ENCODE assay signal across 9 cellular contexts in genomic region chr16:68448360-68448970, GRCh38. TPM values are rescaled to one million over a fixed set of nuclear protein-coding genes. Genes with fewer than 3 reads are reported as not detected.
A peak's percentile ranks its signal among the peaks of the same experiment; 100 is the strongest.
DNase-seq lines count a peak whose midpoint lies in the region; ATAC-seq and TF ChIP-seq lines count a peak whose summit lies in the region.
"Had no signal": no experiment of that assay in that cellular context is flagged by ENCODE, and none has a peak within 500 bp of the region (broad histone marks: within the 10 kb centered on the region; RNA-seq: fewer than 3 reads in every experiment).

Gene SMPD3, minus strand, starts transcription at chr16:68448508. Its CDS starts 76,327 bp downstream, at chr16:68372181.

- peaks cover 7% of the 10 kb centered on the region for H3K4me1 ChIP-seq in mammary epithelial cell (ENCODE audit: insufficient read depth, low read length)

- H3K79me2 ChIP-seq in mammary epithelial cell (ENCODE audit: insufficient read depth, low read length) = no peaks in the 10 kb centered on the region

- TF ChIP-seq CTCF in WERI-Rb-1 (IDR thresholded peaks at IDR 0.05; ENCODE audit: low read depth, low read length) = no peak
- no peak for TF ChIP-seq CTCF in mammary epithelial cell (conservative IDR thresholded peaks at IDR 0.05 in 1 of 2, IDR thresholded peaks at IDR 0.05 in 1 of 2; ENCODE audit: extremely low read depth in 1 of 2, insufficient read depth in 1 of 2, low read depth in 1 of 2, low read length in 2 of 2)

- ATAC-seq in GM18861 (IDR thresholded peaks at IDR 0.05; ENCODE audit: unreplicated experiment) = peak; percentile 82
- peak; percentile 95 for ATAC-seq in HG03097 (IDR thresholded peaks at IDR 0.05; ENCODE audit: low FRiP score, unreplicated experiment)

- H3K4me3 ChIP-seq in WERI-Rb-1 (ENCODE audit: low read depth, low read length) (peak within 1 kb of the TSS; percentile 63), mammary epithelial cell (replicated peaks in 1 of 3; ENCODE audit: insufficient read depth in 1 of 3, low read depth in 2 of 3, low read length in 3 of 3) (peak within 1 kb of the TSS; percentile 36 to 51 (median 43)), iPS-18c (ENCODE audit: insufficient read depth, low read depth, low read length) (peak within 1 kb of the TSS; percentile 62), skeletal muscle cell (ENCODE audit: low read depth, low read length) (peak within 1 kb of the TSS; percentile 54)

- CTCF ChIA-PET in mammary epithelial cell (lab: Charles Lee; ENCODE audit: low non-redundant PET) = no interaction called here

- WGBS in mammary epithelial cell (ENCODE audit: low coverage, missing lambda C conversion rate) = 1% methylated on average over 9 of the region's 59 CpGs

- peak within 1 kb of the TSS; percentile 75 for H2AFZ ChIP-seq in mammary epithelial cell (ENCODE audit: low read depth, low read length)

- H3K9me3 ChIP-seq in WERI-Rb-1 (ENCODE audit: severe bottlenecking) (no peaks in the 10 kb centered on the region), mammary epithelial cell (replicated peaks; ENCODE audit: insufficient read depth, low read length) (no peaks in the 10 kb centered on the region), iPS-18c (ENCODE audit: control insufficient read depth, insufficient read depth, low read length) (no peaks in the 10 kb centered on the region)

- H4K20me1 ChIP-seq in mammary epithelial cell (ENCODE audit: insufficient read depth, low read length) = no peaks in the 10 kb centered on the region

- intact Hi-C loops in mammary epithelial cell (cut with micrococcal nuclease) = no loop called here

- in situ Hi-C loops in mammary epithelial cell (cut with MboI; ENCODE audit: low sequenced_read_pairs in 2 of 2) = loop anchor here (5.0 kb wide), 2 partner anchors 64 to 69 kb away; no protein-coding TSS in a partner anchor

- H3K9ac ChIP-seq in mammary epithelial cell (ENCODE audit: insufficient read depth, low read length) = no peak within 1 kb of the TSS

- DNase-seq in 8988T = peak; percentile 100
- peak; percentile 100 for DNase-seq in NCI-H2171 treated with DMSO at 0.1 percent for 48 hours (lab: John Stamatoyannopoulos, UW)
- peak; percentile 100 for DNase-seq in WERI-Rb-1
- DNase-seq in mammary epithelial cell = peak; percentile 98
- DNase-seq in skeletal muscle cell (ENCODE audit: low read depth) = peak; percentile 96

- H3K27me3 ChIP-seq in WERI-Rb-1 (ENCODE audit: insufficient read depth, low read depth, severe bottlenecking) (peaks cover 11% of the 10 kb centered on the region), mammary epithelial cell (ENCODE audit: insufficient read depth, low read length) (peaks cover 11% of the 10 kb centered on the region)

- H3K27ac ChIP-seq in WERI-Rb-1 = no peak within 1 kb of the TSS; the same call in 1 of the 2 replicates
- H3K27ac ChIP-seq in mammary epithelial cell (ENCODE audit: insufficient read depth, low read depth, low read length) = no peak within 1 kb of the TSS
- H3K27ac ChIP-seq: C4-2B had no signal

- BruUV-seq in mammary epithelial cell (replicated peaks; lab: Mats Ljungman, UMichigan) = no TSS peak

- peak within 1 kb of the TSS; percentile 84 for H3K4me2 ChIP-seq in mammary epithelial cell (ENCODE audit: insufficient read depth, low read depth, low read length)

- H3K36me3 ChIP-seq in WERI-Rb-1 (no peaks in the 10 kb centered on the region), mammary epithelial cell (ENCODE audit: insufficient read depth, low read length) (no peaks in the 10 kb centered on the region)

- dilution Hi-C loops in mammary epithelial cell (cut with HindIII; ENCODE audit: low sequenced_read_pairs) = no loop called here

RNA-seq across cellular contexts. Expression of gene SMPD3, which starts in this region (rescaled TPM):
- not detected for total RNA-seq in mammary epithelial cell
- polyA plus RNA-seq in mammary epithelial cell = not detected
- not detected for polyA minus RNA-seq in mammary epithelial cell

Comparison
In these comparisons a context has a peak if more than half of its experiments do, and no peak if none do; other contexts are left out.
1. Peak in DNase-seq, H3K4me3 ChIP-seq and H3K4me2 ChIP-seq in mammary epithelial cell; RNA of the gene not detected or under 1 TPM.